ENCODE assay signal across 8 cellular contexts in genomic region chr9:109401169-109401989, GRCh38.
DNase-seq lines count a peak whose midpoint lies in the region; ATAC-seq and TF ChIP-seq lines count a peak whose summit lies in the region.

No MANE protein-coding gene starts in this region.

- no peaks in the 10 kb centered on the region for H3K9me3 ChIP-seq in HCT116 (ENCODE audit: control insufficient read depth in 1 of 2, insufficient read depth in 1 of 2, low read depth in 1 of 2, low read length in 2 of 2)

- H3K4me1 Mint-ChIP-seq in activated T-helper 2 cell treated with anti-CD3 and anti-CD28 coated beads, Interferon-gamma antibody, Interleukin-2, Interleukin-4, amounts not matched to agents 10 μg/mL and 5 μg/mL and 100 μg/mL, durations not matched to agents 14 hours and 24 hours and 36 hours (ENCODE audit: low read depth) = peaks cover 19% of the 10 kb centered on the region

- H3K27me3 Mint-ChIP-seq in activated T-helper 2 cell treated with anti-CD3 and anti-CD28 coated beads, Interferon-gamma antibody, Interleukin-2, Interleukin-4, amounts not matched to agents 10 μg/mL and 5 μg/mL and 100 μg/mL, durations not matched to agents 14 hours and 24 hours and 36 hours (ENCODE audit: low read depth) = peaks cover 3% of the 10 kb centered on the region

- H3K4me2 ChIP-seq in HCT116 (ENCODE audit: low read length) = no peak overlapping the region

- no peaks in the 10 kb centered on the region for H3K79me2 ChIP-seq in HCT116 (ENCODE audit: insufficient read depth, low read length)

- H2AFZ ChIP-seq in HCT116 (ENCODE audit: low read depth, low read length, poor library complexity, severe bottlenecking) = no peak overlapping the region

- H3K4me3 ChIP-seq in HCT116 (replicated peaks in 1 of 2; ENCODE audit: low read depth in 1 of 2, low read length in 2 of 2) = no peak overlapping the region

- H3K27ac Mint-ChIP-seq in activated T-helper 2 cell treated with anti-CD3 and anti-CD28 coated beads, Interferon-gamma antibody, Interleukin-2, Interleukin-4, amounts not matched to agents 10 μg/mL and 5 μg/mL and 100 μg/mL, durations not matched to agents 14 hours and 24 hours and 36 hours = peak overlapping the region; percentile 25

- no peaks in the 10 kb centered on the region for H3K9me3 Mint-ChIP-seq in activated T-helper 2 cell treated with anti-CD3 and anti-CD28 coated beads, Interferon-gamma antibody, Interleukin-2, Interleukin-4, amounts not matched to agents 10 μg/mL and 5 μg/mL and 100 μg/mL, durations not matched to agents 14 hours and 24 hours and 36 hours

- BruUV-seq in HCT116 (replicated peaks; lab: Mats Ljungman, UMichigan) = no TSS peak

- H3K9ac ChIP-seq in HCT116 (ENCODE audit: low read length) = no peak overlapping the region

- CTCF ChIA-PET in HCT116 (lab: Charles Lee) = interaction anchor here (0.6 to 1.2 kb wide), 6 partner anchors 18 to 550 kb away, joined by 3 read pairs; no protein-coding TSS in a partner anchor

- H3K27me3 ChIP-seq in HCT116 (ENCODE audit: insufficient read depth, low read length) = no peaks in the 10 kb centered on the region

- intact Hi-C loops in HCT116 (cut with micrococcal nuclease) = loop anchor here (2.0 to 5.0 kb wide), 4 partner anchors 66 to 549 kb away; no protein-coding TSS in a partner anchor
- intact Hi-C loops in activated T-helper 2 cell treated with anti-CD3 and anti-CD28 coated beads, Interferon-gamma antibody, Interleukin-2, Interleukin-4, amounts not matched to agents 10 μg/mL and 5 μg/mL and 100 μg/mL, durations not matched to agents 14 hours and 24 hours and 36 hours (cut with micrococcal nuclease) = loop anchor here (1.0 kb wide), 2 partner anchors 10 to 157 kb away; no protein-coding TSS in a partner anchor

- peaks cover 28% of the 10 kb centered on the region for H3K36me3 Mint-ChIP-seq in activated T-helper 2 cell treated with anti-CD3 and anti-CD28 coated beads, Interferon-gamma antibody, Interleukin-2, Interleukin-4, amounts not matched to agents 10 μg/mL and 5 μg/mL and 100 μg/mL, durations not matched to agents 14 hours and 24 hours and 36 hours (ENCODE audit: low read depth)

- TF ChIP-seq POLR2A in HCT116 (IDR thresholded peaks at IDR 0.05; ENCODE audit: borderline replicate concordance, extremely low read depth, insufficient read depth, insufficient read length) = no peak

- RAD21 ChIA-PET in HCT116 (lab: Charles Lee; ENCODE audit: low non-redundant PET in 1 of 2, low total read pairs in 2 of 2, uncharacterized antibody in 2 of 2, unreplicated experiment in 2 of 2) = no interaction called here

- no peaks in the 10 kb centered on the region for H3K4me1 ChIP-seq in HCT116 (ENCODE audit: control insufficient read depth in 1 of 2, insufficient read depth in 2 of 2, low read length in 2 of 2)

- peak; percentile 71 for TF ChIP-seq RAD21 in HCT116 (IDR thresholded peaks at IDR 0.05; ENCODE audit: low read depth)

- DNase-seq in activated T-cell treated with anti-CD3 and anti-CD28 coated beads, Interleukin-2, amount 50 U/mL, for 48 hours = peak; percentile 54 to 58
- DNase-seq in activated T-cell treated with anti-CD3 and anti-CD28 coated beads for 4 hours (no peak), HCT116 (ENCODE audit: low read depth, low spot score) (peak; percentile 49), NCI-H2196 (lab: John Stamatoyannopoulos, UW; ENCODE audit: unreplicated experiment) (peak; percentile 78), hepatic stellate cell (ENCODE audit: low spot score) (peak; percentile 40)
- DNase-seq in activated T-helper 2 cell treated with anti-CD3 and anti-CD28 coated beads, Interferon-gamma antibody, Interleukin-2, Interleukin-4, amounts not matched to agents 10 μg/mL and 5 μg/mL and 100 μg/mL, durations not matched to agents 14 hours and 24 hours and 36 hours (ENCODE audit: low spot score) = peak; percentile 28
- DNase-seq in stimulated activated CD4-positive, alpha-beta T cell treated with anti-CD3 and anti-CD28 coated beads, Interleukin-4, amount 100 ng/mL, for 48 hours (ENCODE audit: low read depth in 2 of 2) = peak; percentile 32 to 46

- TF ChIP-seq CTCF in HCT116 (IDR thresholded peaks at IDR 0.05 in 2 of 3, conservative IDR thresholded peaks at IDR 0.05 in 1 of 3; ENCODE audit: borderline replicate concordance in 1 of 3, insufficient read depth in 1 of 3, low read depth in 2 of 3, low read length in 2 of 3) = peak; percentile 82 to 93 (median 82)

- H4K20me1 ChIP-seq in HCT116 (ENCODE audit: insufficient read depth) = no peaks in the 10 kb centered on the region

- H3K4me3 Mint-ChIP-seq in activated T-helper 2 cell treated with anti-CD3 and anti-CD28 coated beads, Interferon-gamma antibody, Interleukin-2, Interleukin-4, amounts not matched to agents 10 μg/mL and 5 μg/mL and 100 μg/mL, durations not matched to agents 14 hours and 24 hours and 36 hours (ENCODE audit: low read depth) = no peak overlapping the region

- H3K9me2 ChIP-seq in HCT116 (ENCODE audit: insufficient read depth) = no peaks in the 10 kb centered on the region

- ATAC-seq in HCT116 (peak; percentile 99), HG03108 (IDR thresholded peaks at IDR 0.05; ENCODE audit: unreplicated experiment) (no peak)

- H3K27ac ChIP-seq in HCT116 (ENCODE audit: low read depth, low read length) = no peak overlapping the region

- POLR2A ChIA-PET in HCT116 (lab: Charles Lee) = no interaction called here

- H3K36me3 ChIP-seq in HCT116 (ENCODE audit: control insufficient read depth in 1 of 2, insufficient read depth in 2 of 2, low read length in 2 of 2) = peaks cover 14 to 18% of the 10 kb centered on the region in 2 experiments; a peak in 3 of 4 replicates

TF ChIP-seq in HCT116, 20 proteins besides CTCF, POLR2A, EP300 and RAD21:
- TF ChIP-seq ZFX (IDR thresholded peaks at IDR 0.05) (no peak), EZH2 (IDR thresholded peaks at IDR 0.05) (no peak), REST (IDR thresholded peaks at IDR 0.05; ENCODE audit: low read depth) (no peak), JUND (IDR thresholded peaks at IDR 0.05) (no peak), ZNF274 (IDR thresholded peaks at IDR 0.05; ENCODE audit: low read depth, low read length) (no peak), YY1 (IDR thresholded peaks at IDR 0.05; ENCODE audit: extremely low read depth, insufficient replicate concordance, low read depth, low read length) (no peak), POLR2AphosphoS5 (IDR thresholded peaks at IDR 0.05; ENCODE audit: low read depth, low read length) (no peak)
